Comparison of ENCODE assay signal across 8 cellular contexts in the genomic region with DNA sequence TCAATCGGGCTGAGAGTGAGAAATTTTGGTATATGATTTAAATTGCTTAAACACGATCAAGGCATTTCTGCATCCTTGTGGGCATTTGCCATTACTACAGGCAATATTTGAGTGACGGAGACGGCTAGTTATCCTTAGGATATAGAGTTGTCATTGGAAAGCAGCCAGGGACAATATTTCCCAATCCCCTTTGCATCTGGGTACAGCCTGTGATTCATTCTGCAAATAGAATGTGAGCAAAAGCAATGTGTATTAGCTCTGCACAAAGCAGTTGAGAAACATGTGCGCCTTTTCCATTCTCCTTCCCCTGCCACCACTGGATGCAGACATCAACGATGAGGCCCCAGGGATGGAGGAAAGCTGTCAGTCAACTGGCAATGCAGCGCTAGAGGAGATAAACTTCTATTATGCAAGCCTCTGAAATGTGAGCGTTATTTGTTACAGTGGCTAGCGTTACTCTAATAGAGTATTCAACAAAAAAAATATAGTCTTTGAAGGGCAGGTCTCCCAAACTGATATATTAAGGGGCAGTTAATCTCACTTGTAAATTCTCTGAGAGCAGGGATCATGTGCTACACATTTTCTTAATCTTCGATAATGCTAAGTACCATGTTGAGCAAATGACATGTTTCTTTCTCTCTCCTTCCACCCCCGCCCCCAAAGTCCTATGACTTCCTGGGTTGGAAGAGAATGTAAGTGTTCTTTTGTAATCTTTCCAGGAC. TPM values are rescaled to one million over a fixed set of nuclear protein-coding genes. Genes with fewer than 3 reads are reported as not detected.
DNase-seq lines count a peak whose midpoint lies in the region; ATAC-seq, FAIRE-seq and TF ChIP-seq lines count a peak whose summit lies in the region.

No MANE protein-coding gene starts in this region.

- H3K4me1 ChIP-seq in left ventricle myocardium inferior, result peaks cover 23% of the 10 kb centered on the region

- no peaks in the 10 kb centered on the region for H3K27me3 ChIP-seq in left ventricle myocardium inferior (ENCODE audit: low read depth)

- no peak for ATAC-seq in HG03135 (IDR thresholded peaks at IDR 0.05; ENCODE audit: unreplicated experiment)

- peak; percentile 98 for FAIRE-seq in HTR-8/SVneo (lab: Jason Lieb, UNC)

- no peaks in the 10 kb centered on the region for H3K36me3 ChIP-seq in left ventricle myocardium inferior

- H3K9me3 ChIP-seq in left ventricle myocardium inferior (replicated peaks), result no peaks in the 10 kb centered on the region

- intact Hi-C loops in left ventricle myocardium inferior (cut with micrococcal nuclease), result no loop called here

- H3K27ac ChIP-seq in 22Rv1, result no peak overlapping the region
- peak overlapping the region; percentile 81 for H3K27ac ChIP-seq in left ventricle myocardium inferior (replicated peaks)

- TF ChIP-seq CTCF in 22Rv1 (IDR thresholded peaks at IDR 0.05) (peak; percentile 49), left ventricle myocardium inferior (IDR thresholded peaks at IDR 0.05; ENCODE audit: borderline replicate concordance) (peak; percentile 62)

- H3K4me3 ChIP-seq in left ventricle myocardium inferior, result no peak overlapping the region

- DNase-seq in HTR-8/SVneo (ENCODE audit: insufficient read length, low spot score) (peak; percentile 99), SW 1271 (lab: John Stamatoyannopoulos, UW) (peak; percentile 35 to 80), left ventricle myocardium inferior (peak; percentile 61), superior temporal gyrus (ENCODE audit: extremely low spot score) (peak; percentile 23), NCI-H1105 treated with DMSO at 0.1 percent for 48 hours (lab: John Stamatoyannopoulos, UW) (no peak), cerebellar nuclear complex (lab: John Stamatoyannopoulos, UW) (no peak)

RNA-seq across cellular contexts. Expression of a gene that starts 37.1 kb away (rescaled TPM):
- total RNA-seq in left ventricle myocardium inferior, result 23.8 TPM

Comparison
In these comparisons a context has a peak if more than half of its experiments do, and no peak if none do; other contexts are left out.
1. DNase-seq: peak in HTR-8/SVneo (single experiment), SW 1271 (2 of 2), left ventricle myocardium inferior (single experiment) and superior temporal gyrus (single experiment); none in NCI-H1105 treated with DMSO at 0.1 percent for 48 hours (single experiment) and cerebellar nuclear complex (0 of 2).